In the genomic region with DNA sequence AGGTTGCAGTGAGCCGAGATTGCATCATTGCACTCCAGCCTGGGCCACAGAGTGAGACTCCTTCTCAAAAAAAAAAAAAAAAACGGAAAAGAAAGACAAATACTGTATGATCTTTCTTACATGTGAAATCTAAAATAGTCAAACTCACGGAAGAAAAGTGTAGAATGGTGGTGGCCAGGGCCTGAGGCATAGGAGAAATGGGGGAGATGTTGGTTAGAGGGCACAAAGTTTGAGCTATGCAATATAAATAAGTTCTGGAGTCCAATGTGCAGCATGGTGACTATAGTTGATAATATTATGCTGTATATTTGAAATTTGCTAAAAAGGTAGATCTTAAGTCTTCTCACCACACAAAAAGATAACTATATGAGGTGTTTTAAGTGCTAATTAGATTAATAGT, we compare ENCODE assay signal across 1 cellular context.
TF ChIP-seq lines count a peak whose summit lies in the region.

No MANE protein-coding gene starts in this region.

TF ChIP-seq in HepG2, 621 proteins besides CTCF, POLR2A, EP300 and RAD21:
- TF ChIP-seq ZNF333 (CRISPR knock-in tag; IDR thresholded peaks at IDR 0.05; ENCODE audit: borderline replicate concordance) (no peak), CEBPG (CRISPR knock-in tag; IDR thresholded peaks at IDR 0.05) (peak; percentile 6; the same call in 1 of the 2 replicates), HNF4G (IDR thresholded peaks at IDR 0.05; ENCODE audit: borderline replicate concordance, low read depth, low read length) (peak; percentile 43; the same call in 1 of the 2 replicates), HNF4G (CRISPR knock-in tag; IDR thresholded peaks at IDR 0.05; ENCODE audit: borderline replicate concordance, low read depth) (no peak), SIX4 (CRISPR knock-in tag; IDR thresholded peaks at IDR 0.05) (no peak), ZMYM3 (CRISPR knock-in tag; IDR thresholded peaks at IDR 0.05) (no peak), NFIC (IDR thresholded peaks at IDR 0.05; ENCODE audit: low read length) (0 out of 2 replicates have a peak, but pooled peaks have one; percentile 25), CREM (IDR thresholded peaks at IDR 0.05) (no peak), CREM (CRISPR knock-in tag; IDR thresholded peaks at IDR 0.05) (no peak), NRL (CRISPR knock-in tag; IDR thresholded peaks at IDR 0.05; ENCODE audit: borderline replicate concordance) (no peak), U2AF2 (IDR thresholded peaks at IDR 0.05; ENCODE audit: low read depth, low read length) (no peak), RARA (CRISPR knock-in tag; IDR thresholded peaks at IDR 0.05) (peak; percentile 22; the same call in 1 of the 2 replicates), SIN3A (IDR thresholded peaks at IDR 0.05; ENCODE audit: borderline replicate concordance, low read depth, low read length) (no peak), PAWR (CRISPR knock-in tag; IDR thresholded peaks at IDR 0.05; ENCODE audit: borderline replicate concordance) (no peak), NCOR1 (IDR thresholded peaks at IDR 0.05; ENCODE audit: borderline replicate concordance, low read length) (peak; percentile 46; the same call in 1 of the 2 replicates), ATF7 (IDR thresholded peaks at IDR 0.05) (0 out of 2 replicates have a peak, but pooled peaks have one; percentile 11), ATF7 (CRISPR knock-in tag; IDR thresholded peaks at IDR 0.05) (no peak), ARID2 (CRISPR knock-in tag; IDR thresholded peaks at IDR 0.05; ENCODE audit: borderline replicate concordance) (no peak), CEBPB (IDR thresholded peaks at IDR 0.05; ENCODE audit: borderline replicate concordance, low read depth, low read length) (0 out of 2 replicates have a peak, but pooled peaks have one; percentile 30), AKAP8 (CRISPR knock-in tag; IDR thresholded peaks at IDR 0.05) (no peak), SRSF9 (IDR thresholded peaks at IDR 0.05; ENCODE audit: borderline replicate concordance, insufficient read depth, low read depth, low read length, poor library complexity, severe bottlenecking) (no peak), HNF4A (CRISPR knock-in tag; IDR thresholded peaks at IDR 0.05) (peak; percentile 52; the same call in 1 of the 2 replicates), MIER3 (CRISPR knock-in tag; IDR thresholded peaks at IDR 0.05; ENCODE audit: borderline replicate concordance) (no peak), GATAD2A (CRISPR knock-in tag; IDR thresholded peaks at IDR 0.05) (peak; percentile 40), ZNF136 (CRISPR knock-in tag; IDR thresholded peaks at IDR 0.05; ENCODE audit: low read depth) (no peak), TRIM24 (CRISPR knock-in tag; IDR thresholded peaks at IDR 0.05) (no peak)
- TF ChIP-seq, protein P1, sequence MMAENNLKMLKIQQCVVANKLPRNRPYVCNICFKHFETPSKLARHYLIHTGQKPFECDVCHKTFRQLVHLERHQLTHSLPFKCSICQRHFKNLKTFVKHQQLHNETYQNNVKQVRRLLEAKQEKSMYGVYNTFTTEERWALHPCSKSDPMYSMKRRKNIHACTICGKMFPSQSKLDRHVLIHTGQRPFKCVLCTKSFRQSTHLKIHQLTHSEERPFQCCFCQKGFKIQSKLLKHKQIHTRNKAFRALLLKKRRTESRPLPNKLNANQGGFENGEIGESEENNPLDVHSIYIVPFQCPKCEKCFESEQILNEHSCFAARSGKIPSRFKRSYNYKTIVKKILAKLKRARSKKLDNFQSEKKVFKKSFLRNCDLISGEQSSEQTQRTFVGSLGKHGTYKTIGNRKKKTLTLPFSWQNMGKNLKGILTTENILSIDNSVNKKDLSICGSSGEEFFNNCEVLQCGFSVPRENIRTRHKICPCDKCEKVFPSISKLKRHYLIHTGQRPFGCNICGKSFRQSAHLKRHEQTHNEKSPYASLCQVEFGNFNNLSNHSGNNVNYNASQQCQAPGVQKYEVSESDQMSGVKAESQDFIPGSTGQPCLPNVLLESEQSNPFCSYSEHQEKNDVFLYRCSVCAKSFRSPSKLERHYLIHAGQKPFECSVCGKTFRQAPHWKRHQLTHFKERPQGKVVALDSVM (CRISPR knock-in tag; IDR thresholded peaks at IDR 0.05): no peak
- TF ChIP-seq, protein P2, sequence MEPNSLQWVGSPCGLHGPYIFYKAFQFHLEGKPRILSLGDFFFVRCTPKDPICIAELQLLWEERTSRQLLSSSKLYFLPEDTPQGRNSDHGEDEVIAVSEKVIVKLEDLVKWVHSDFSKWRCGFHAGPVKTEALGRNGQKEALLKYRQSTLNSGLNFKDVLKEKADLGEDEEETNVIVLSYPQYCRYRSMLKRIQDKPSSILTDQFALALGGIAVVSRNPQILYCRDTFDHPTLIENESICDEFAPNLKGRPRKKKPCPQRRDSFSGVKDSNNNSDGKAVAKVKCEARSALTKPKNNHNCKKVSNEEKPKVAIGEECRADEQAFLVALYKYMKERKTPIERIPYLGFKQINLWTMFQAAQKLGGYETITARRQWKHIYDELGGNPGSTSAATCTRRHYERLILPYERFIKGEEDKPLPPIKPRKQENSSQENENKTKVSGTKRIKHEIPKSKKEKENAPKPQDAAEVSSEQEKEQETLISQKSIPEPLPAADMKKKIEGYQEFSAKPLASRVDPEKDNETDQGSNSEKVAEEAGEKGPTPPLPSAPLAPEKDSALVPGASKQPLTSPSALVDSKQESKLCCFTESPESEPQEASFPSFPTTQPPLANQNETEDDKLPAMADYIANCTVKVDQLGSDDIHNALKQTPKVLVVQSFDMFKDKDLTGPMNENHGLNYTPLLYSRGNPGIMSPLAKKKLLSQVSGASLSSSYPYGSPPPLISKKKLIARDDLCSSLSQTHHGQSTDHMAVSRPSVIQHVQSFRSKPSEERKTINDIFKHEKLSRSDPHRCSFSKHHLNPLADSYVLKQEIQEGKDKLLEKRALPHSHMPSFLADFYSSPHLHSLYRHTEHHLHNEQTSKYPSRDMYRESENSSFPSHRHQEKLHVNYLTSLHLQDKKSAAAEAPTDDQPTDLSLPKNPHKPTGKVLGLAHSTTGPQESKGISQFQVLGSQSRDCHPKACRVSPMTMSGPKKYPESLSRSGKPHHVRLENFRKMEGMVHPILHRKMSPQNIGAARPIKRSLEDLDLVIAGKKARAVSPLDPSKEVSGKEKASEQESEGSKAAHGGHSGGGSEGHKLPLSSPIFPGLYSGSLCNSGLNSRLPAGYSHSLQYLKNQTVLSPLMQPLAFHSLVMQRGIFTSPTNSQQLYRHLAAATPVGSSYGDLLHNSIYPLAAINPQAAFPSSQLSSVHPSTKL (CRISPR knock-in tag; IDR thresholded peaks at IDR 0.05): peak; percentile 33; the same call in 1 of the 2 replicates
- TF ChIP-seq, protein P3, sequence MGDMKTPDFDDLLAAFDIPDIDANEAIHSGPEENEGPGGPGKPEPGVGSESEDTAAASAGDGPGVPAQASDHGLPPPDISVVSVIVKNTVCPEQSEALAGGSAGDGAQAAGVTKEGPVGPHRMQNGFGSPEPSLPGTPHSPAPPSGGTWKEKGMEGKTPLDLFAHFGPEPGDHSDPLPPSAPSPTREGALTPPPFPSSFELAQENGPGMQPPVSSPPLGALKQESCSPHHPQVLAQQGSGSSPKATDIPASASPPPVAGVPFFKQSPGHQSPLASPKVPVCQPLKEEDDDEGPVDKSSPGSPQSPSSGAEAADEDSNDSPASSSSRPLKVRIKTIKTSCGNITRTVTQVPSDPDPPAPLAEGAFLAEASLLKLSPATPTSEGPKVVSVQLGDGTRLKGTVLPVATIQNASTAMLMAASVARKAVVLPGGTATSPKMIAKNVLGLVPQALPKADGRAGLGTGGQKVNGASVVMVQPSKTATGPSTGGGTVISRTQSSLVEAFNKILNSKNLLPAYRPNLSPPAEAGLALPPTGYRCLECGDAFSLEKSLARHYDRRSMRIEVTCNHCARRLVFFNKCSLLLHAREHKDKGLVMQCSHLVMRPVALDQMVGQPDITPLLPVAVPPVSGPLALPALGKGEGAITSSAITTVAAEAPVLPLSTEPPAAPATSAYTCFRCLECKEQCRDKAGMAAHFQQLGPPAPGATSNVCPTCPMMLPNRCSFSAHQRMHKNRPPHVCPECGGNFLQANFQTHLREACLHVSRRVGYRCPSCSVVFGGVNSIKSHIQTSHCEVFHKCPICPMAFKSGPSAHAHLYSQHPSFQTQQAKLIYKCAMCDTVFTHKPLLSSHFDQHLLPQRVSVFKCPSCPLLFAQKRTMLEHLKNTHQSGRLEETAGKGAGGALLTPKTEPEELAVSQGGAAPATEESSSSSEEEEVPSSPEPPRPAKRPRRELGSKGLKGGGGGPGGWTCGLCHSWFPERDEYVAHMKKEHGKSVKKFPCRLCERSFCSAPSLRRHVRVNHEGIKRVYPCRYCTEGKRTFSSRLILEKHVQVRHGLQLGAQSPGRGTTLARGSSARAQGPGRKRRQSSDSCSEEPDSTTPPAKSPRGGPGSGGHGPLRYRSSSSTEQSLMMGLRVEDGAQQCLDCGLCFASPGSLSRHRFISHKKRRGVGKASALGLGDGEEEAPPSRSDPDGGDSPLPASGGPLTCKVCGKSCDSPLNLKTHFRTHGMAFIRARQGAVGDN (CRISPR knock-in tag; IDR thresholded peaks at IDR 0.05): no peak
- TF ChIP-seq, protein P4, sequence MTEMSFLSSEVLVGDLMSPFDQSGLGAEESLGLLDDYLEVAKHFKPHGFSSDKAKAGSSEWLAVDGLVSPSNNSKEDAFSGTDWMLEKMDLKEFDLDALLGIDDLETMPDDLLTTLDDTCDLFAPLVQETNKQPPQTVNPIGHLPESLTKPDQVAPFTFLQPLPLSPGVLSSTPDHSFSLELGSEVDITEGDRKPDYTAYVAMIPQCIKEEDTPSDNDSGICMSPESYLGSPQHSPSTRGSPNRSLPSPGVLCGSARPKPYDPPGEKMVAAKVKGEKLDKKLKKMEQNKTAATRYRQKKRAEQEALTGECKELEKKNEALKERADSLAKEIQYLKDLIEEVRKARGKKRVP (CRISPR knock-in tag; IDR thresholded peaks at IDR 0.05): peak in 1 of 2 experiments; percentile 42; a peak in 2 of 4 replicates
TF ChIP-seq in HepG2: peak in this region for 11.
